18 cellular contexts compared by ENCODE assay signal in genomic region chr11:11578542-11578941, GRCh38. TPM values are rescaled to one million over a fixed set of nuclear protein-coding genes. Genes with fewer than 3 reads are reported as not detected.
DNase-seq lines count a peak whose midpoint lies in the region; FAIRE-seq and TF ChIP-seq lines count a peak whose summit lies in the region.
"Had no signal": no experiment of that assay in that cellular context is flagged by ENCODE, and none has a peak within 500 bp of the region (broad histone marks: within the 10 kb centered on the region; RNA-seq: fewer than 3 reads in every experiment).

No MANE protein-coding gene starts in this region.

- no peak for TF ChIP-seq POLR2A in erythroblast (IDR thresholded peaks at IDR 0.05; ENCODE audit: low read length)

- DNase-seq in DMS153 treated with DMSO at 0.1 percent for 48 hours (lab: John Stamatoyannopoulos, UW; ENCODE audit: unreplicated experiment): peak; percentile 66
- no peak for DNase-seq in DMS153 (lab: John Stamatoyannopoulos, UW)
- DNase-seq in NCI-H1105 (lab: John Stamatoyannopoulos, UW): peak; percentile 76
- no peak for DNase-seq in RWPE1 (ENCODE audit: low spot score)
- peak; percentile 7 for DNase-seq in mucosa of gallbladder (ENCODE audit: low spot score)
- DNase-seq in T-helper 2 cell: no peak
- no peak for DNase-seq in erythroblast (lab: John Stamatoyannopoulos, UW)
- no peak for DNase-seq in HTR-8/SVneo (ENCODE audit: insufficient read length, low spot score)
- DNase-seq: activated CD4-positive, alpha-beta T cell treated with anti-CD3 and anti-CD28 coated beads, Interleukin-2, amount 50 U/mL, for 1 hour; CD4-positive, alpha-beta memory T cell; GF-D8; GM23248; mammary epithelial cell; NCI-H1930; SK-N-SH had no signal

- TF ChIP-seq CTCF in RWPE1 (conservative IDR thresholded peaks at IDR 0.05; ENCODE audit: low read depth): no peak

- peak overlapping the region; percentile 19; the same call in 1 of the 2 replicates for H3K27ac ChIP-seq in RWPE1
- H3K27ac ChIP-seq: 22Rv1, cardiac muscle cell, GM23248, skin epidermis had no signal

- FAIRE-seq in HTR-8/SVneo (lab: Jason Lieb, UNC): no peak

- CTCF ChIA-PET in RWPE1 (lab: Yijun Ruan, JAX): no interaction called here

- POLR2A ChIA-PET in RWPE1 (lab: Yijun Ruan, JAX; ENCODE audit: low non-redundant PET): no interaction called here

RNA-seq across cellular contexts. Expression of gene GALNT18, which starts 43.3 kb away (rescaled TPM):
- total RNA-seq in mucosa of gallbladder: 20.0 TPM
- total RNA-seq: CD4-positive, alpha-beta memory T cell had no signal

Comparison
In these comparisons a context has a peak if more than half of its experiments do, and no peak if none do; other contexts are left out.
1. DNase-seq: peak in DMS153 treated with DMSO at 0.1 percent for 48 hours (single experiment), NCI-H1105 (single experiment) and mucosa of gallbladder (single experiment); none in DMS153 (single experiment), RWPE1 (single experiment), T-helper 2 cell (0 of 5), erythroblast (0 of 2) and HTR-8/SVneo (single experiment).